In the genomic region with DNA sequence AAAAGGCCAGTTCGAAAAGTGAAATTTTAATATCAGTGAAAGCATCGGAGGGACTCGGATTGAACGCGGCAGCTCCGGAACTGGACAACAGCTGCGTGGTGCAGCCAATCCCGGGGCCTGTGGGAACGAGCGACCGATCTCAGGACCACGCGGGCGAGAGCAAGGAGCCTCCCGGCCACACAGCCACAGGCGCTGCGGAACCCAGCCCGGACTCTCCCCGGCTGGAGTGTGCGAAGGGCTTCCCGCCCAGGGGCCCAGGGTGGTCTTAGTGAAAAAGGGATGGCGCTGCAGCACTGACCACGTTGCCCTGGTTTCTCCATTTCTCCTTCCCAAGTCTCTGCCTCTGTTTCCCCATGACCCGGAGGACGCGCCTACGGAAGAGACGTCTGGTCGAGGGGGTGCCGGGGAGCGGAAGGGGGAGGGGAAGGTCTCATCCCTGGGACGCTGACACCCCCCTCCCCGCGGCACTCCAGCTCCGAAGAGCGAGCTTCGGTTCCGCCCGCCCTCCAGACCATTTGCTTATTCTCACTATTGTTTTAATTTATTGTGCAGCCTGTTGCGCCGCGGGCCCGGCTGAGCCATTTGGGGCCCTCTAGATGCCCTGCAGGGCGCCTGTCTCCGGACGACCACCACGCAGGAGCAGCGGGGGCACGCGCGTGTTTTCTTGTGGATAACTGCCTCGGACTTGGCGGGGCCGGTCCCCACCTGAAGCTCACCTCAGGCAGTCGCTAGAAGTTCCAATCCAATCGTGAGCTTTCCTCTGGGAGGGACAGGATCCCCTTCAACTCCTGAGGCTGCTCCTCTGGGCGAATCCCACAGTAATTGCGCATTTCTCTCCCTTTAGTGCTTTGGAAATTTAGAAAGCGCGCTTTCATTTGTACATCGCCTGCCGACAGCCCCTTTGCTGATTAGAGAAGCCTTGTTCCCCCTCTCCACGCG, we compare ENCODE assay signal across 1 cellular context.
TF ChIP-seq lines count a peak whose summit lies in the region.

No MANE protein-coding gene starts in this region.

TF ChIP-seq in H1, 55 proteins besides CTCF, POLR2A, EP300 and RAD21 (continued from another document):
- TF ChIP-seq BCL11A (IDR thresholded peaks at IDR 0.05; ENCODE audit: low read depth in 2 of 2, low read length in 2 of 2) (no peak), SRF (IDR thresholded peaks at IDR 0.05; ENCODE audit: low read depth, low read length) (no peak), CHD1 (IDR thresholded peaks at IDR 0.05; ENCODE audit: low read depth, low read length) (no peak), TCF12 (IDR thresholded peaks at IDR 0.05; ENCODE audit: low read depth, low read length) (no peak), RXRA (IDR thresholded peaks at IDR 0.05; ENCODE audit: insufficient read depth, low read depth, low read length) (no peak), POLR2AphosphoS5 (IDR thresholded peaks at IDR 0.05; ENCODE audit: low read depth, low read length) (no peak), TEAD4 (IDR thresholded peaks at IDR 0.05; ENCODE audit: low read depth, low read length) (no peak), SUZ12 (IDR thresholded peaks at IDR 0.05; ENCODE audit: low read length) (peak; percentile 54; the same call in 1 of the 2 replicates), ASH2L (IDR thresholded peaks at IDR 0.05; ENCODE audit: low read length) (peak; percentile 61), KDM1A (IDR thresholded peaks at IDR 0.05; ENCODE audit: borderline replicate concordance, low read length) (no peak), HDAC2 (IDR thresholded peaks at IDR 0.05; ENCODE audit: borderline replicate concordance in 1 of 2, low read depth in 2 of 2, low read length in 2 of 2) (0 out of 4 replicates have a peak, but pooled peaks of 1 of the 2 experiments have one; percentile 29), CBX5 (IDR thresholded peaks at IDR 0.05; ENCODE audit: low read depth, low read length) (no peak), SP1 (IDR thresholded peaks at IDR 0.05; ENCODE audit: low read depth, low read length) (no peak)
TF ChIP-seq in H1: peak in this region for 9.
